ENCODE assay signal across 19 cellular contexts in the genomic region with DNA sequence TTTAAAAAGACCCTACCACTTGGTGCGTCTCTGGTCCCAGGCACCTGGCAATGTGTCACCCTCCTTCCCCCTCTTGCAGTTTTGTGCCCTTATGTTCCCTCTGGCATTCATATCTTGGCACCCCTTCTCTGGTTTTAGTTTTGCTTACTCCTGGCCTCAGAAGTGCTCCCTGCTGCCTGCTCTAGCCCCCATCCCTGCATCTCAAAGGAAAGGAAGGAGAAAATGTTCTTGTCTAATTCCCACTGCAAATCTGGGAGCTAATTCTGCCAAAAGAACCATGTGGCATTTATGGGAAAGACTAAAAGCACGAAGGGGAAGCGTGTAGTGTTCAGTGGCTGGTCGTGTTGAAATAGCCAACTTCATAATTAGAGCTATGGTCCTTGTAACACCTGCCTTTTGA.
DNase-seq lines count a peak whose midpoint lies in the region; ATAC-seq lines count a peak whose summit lies in the region.
"Had no signal": no experiment of that assay in that cellular context is flagged by ENCODE, and none has a peak within 500 bp of the region (broad histone marks: within the 10 kb centered on the region; RNA-seq: fewer than 3 reads in every experiment).

No MANE protein-coding gene starts in this region.

- no peak overlapping the region for H2BK120ac ChIP-seq in neuronal stem cell (ENCODE audit: low read depth, low read length)

- H3K18ac ChIP-seq in neuronal stem cell (ENCODE audit: low read length): no peak overlapping the region

- H3K27me3 ChIP-seq in BLaER1 (no peaks in the 10 kb centered on the region), neuronal stem cell (ENCODE audit: control insufficient read depth in 3 of 3, insufficient read depth in 3 of 3, low read depth in 1 of 3, low read length in 3 of 3) (no peaks in the 10 kb centered on the region)

- H3K23ac ChIP-seq in neuronal stem cell (ENCODE audit: low read depth, low read length, poor library complexity): no peak overlapping the region

- no peak overlapping the region for H2AK5ac ChIP-seq in neuronal stem cell (ENCODE audit: low read depth, low read length)

- no peak overlapping the region for H4K8ac ChIP-seq in neuronal stem cell (ENCODE audit: low read depth, low read length)

- peak; percentile 93 for DNase-seq in G401 (ENCODE audit: low spot score)
- DNase-seq in cerebellar cortex (ENCODE audit: low spot score): peak; percentile 91
- DNase-seq in cerebellum (ENCODE audit: low spot score): peak; percentile 51
- DNase-seq in SKM-1 (lab: John Stamatoyannopoulos, UW; ENCODE audit: unreplicated experiment): no peak
- no peak for DNase-seq in left ventricle myocardium superior
- no peak for DNase-seq in NCI-H146 (lab: John Stamatoyannopoulos, UW)
- DNase-seq in neuronal stem cell (ENCODE audit: low spot score): no peak
- DNase-seq: AML-193; Caco-2; Calu3; CD4-positive, alpha-beta T cell; CD8-positive, alpha-beta T cell; DMS79 treated with DMSO at 0.1 percent for 48 hours; GDM1 had no signal

- H3K27ac ChIP-seq in BLaER1 (no peak overlapping the region), neuronal stem cell (replicated peaks; ENCODE audit: low read length) (no peak overlapping the region)
- H3K27ac ChIP-seq: 22Rv1, A549, C4-2B had no signal

- no peak overlapping the region for H2BK5ac ChIP-seq in neuronal stem cell (ENCODE audit: low read length)

- H3K4ac ChIP-seq in neuronal stem cell (ENCODE audit: low read length): no peak overlapping the region

- intact Hi-C loops in left ventricle myocardium superior (cut with micrococcal nuclease): no loop called here

- no peak overlapping the region for H3K14ac ChIP-seq in neuronal stem cell (ENCODE audit: low read length)

- H3K4me1 ChIP-seq in BLaER1 (peaks cover 49% of the 10 kb centered on the region), neuronal stem cell (ENCODE audit: control insufficient read depth in 2 of 2, insufficient read depth in 1 of 2, low read depth in 1 of 2, low read length in 2 of 2) (no peaks in the 10 kb centered on the region)
- H3K4me1 ChIP-seq: A549 had no signal

- H2BK12ac ChIP-seq in neuronal stem cell (ENCODE audit: low read length): no peak overlapping the region

- no peak for ATAC-seq in left ventricle myocardium superior
- ATAC-seq: A549; CD8-positive, alpha-beta T cell; GM12878 had no signal

- in situ Hi-C loops in G401 (cut with HindIII; ENCODE audit: low sequenced_read_pairs): no loop called here

- no peaks in the 10 kb centered on the region for H4K20me1 ChIP-seq in BLaER1

- no peak overlapping the region for H3K4me3 ChIP-seq in BLaER1
- H3K4me3 ChIP-seq in neuronal stem cell (ENCODE audit: low read length in 2 of 2): no peak overlapping the region
- H3K4me3 ChIP-seq: A549, GM12878 had no signal

- H3K79me1 ChIP-seq in neuronal stem cell (ENCODE audit: low read depth, low read length): no peaks in the 10 kb centered on the region

- no peak overlapping the region for H2BK15ac ChIP-seq in neuronal stem cell (ENCODE audit: low read length)

- no peak overlapping the region for H3K9ac ChIP-seq in BLaER1
- no peak overlapping the region for H3K9ac ChIP-seq in neuronal stem cell (ENCODE audit: low read depth, low read length, poor library complexity)

- H4K91ac ChIP-seq in neuronal stem cell (ENCODE audit: low read depth, low read length, poor library complexity): no peak overlapping the region

- H3K36me3 ChIP-seq in BLaER1 (no peaks in the 10 kb centered on the region), neuronal stem cell (replicated peaks in 1 of 2; ENCODE audit: control insufficient read depth in 2 of 2, insufficient read depth in 2 of 2, low read length in 2 of 2) (no peaks in the 10 kb centered on the region)

- H2AFZ ChIP-seq in neuronal stem cell (ENCODE audit: low read length): no peak overlapping the region

- H3K9me3 ChIP-seq in BLaER1 (no peaks in the 10 kb centered on the region), neuronal stem cell (replicated peaks in 1 of 2; ENCODE audit: control insufficient read depth in 2 of 2, insufficient read depth in 1 of 2, low read depth in 1 of 2, low read length in 2 of 2) (no peaks in the 10 kb centered on the region)
- H3K9me3 ChIP-seq: A549, Caco-2 had no signal

- H3K4me2 ChIP-seq in BLaER1 (peak overlapping the region; percentile 64), neuronal stem cell (ENCODE audit: insufficient read depth, low read length, poor library complexity, severe bottlenecking) (no peak overlapping the region)
- H3K4me2 ChIP-seq: A549 had no signal

- WGBS in neuronal stem cell (ENCODE audit: extremely low coverage in 2 of 2, insufficient read length in 2 of 2, insufficient replicate concordance in 1 of 2), 2 donors: no CpG with 5 or more reads among the region's 4 CpGs

Comparison
In these comparisons a context has a peak if more than half of its experiments do, and no peak if none do; other contexts are left out.
1. DNase-seq: peak in G401 (single experiment), cerebellar cortex (single experiment) and cerebellum (single experiment); none in SKM-1 (single experiment), left ventricle myocardium superior (single experiment), NCI-H146 (single experiment) and neuronal stem cell (single experiment).